Comparison of ENCODE assay signal across 8 cellular contexts in the genomic region with DNA sequence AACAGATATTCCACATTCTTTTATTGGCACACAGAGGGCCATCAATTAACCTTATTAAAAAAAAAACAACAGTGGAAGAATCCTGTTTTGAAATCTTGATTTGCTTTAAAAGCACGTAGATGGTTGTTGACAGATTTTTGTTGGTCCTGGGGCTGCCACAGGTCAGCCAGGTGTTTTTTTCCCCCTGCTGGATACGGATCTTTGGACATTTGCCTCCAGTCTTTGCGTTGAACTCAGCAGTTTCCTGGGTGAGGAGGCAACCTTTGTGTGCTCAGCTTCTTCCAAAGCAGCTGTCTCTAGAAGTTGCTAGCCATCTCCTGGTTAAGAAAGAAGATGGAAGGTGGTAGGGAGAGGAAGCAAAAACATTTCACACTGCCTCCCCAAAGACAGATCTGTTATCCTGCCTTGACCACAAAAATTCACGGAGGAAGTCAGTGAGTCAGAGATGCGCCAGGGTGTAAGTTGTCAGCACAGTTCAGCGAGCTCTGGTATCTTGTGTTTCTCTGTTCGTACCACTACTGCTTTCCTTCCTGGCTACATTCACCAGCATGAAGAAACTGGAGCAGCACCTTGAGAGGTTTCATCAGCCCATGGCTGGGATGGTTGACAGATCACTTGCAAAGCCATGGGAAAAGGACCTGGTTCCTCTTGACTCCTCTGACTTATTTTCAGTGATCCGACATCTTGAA.
A peak's percentile ranks its signal among the peaks of the same experiment; 100 is the strongest.
DNase-seq lines count a peak whose midpoint lies in the region; ATAC-seq, FAIRE-seq and TF ChIP-seq lines count a peak whose summit lies in the region.

No MANE protein-coding gene starts in this region.

- TF ChIP-seq CTCF in AG04450 (IDR thresholded peaks at IDR 0.05; ENCODE audit: low read depth, low read length): no peak

- DNase-seq in AG04450 (ENCODE audit: low read depth, low spot score): peak; percentile 83
- peak; percentile 84 for DNase-seq in HTR-8/SVneo (ENCODE audit: insufficient read length, low spot score)
- DNase-seq in activated CD4-positive, alpha-beta T cell treated with anti-CD3 and anti-CD28 coated beads, Interleukin-2, amount 50 U/mL, for 4 hours: peak; percentile 20 to 29
- DNase-seq in fibroblast of peridontal ligament (ENCODE audit: extremely low read depth): peak; percentile 47
- DNase-seq in NCI-H1417 (lab: John Stamatoyannopoulos, UW): no peak
- no peak for DNase-seq in NCI-H524 (lab: John Stamatoyannopoulos, UW)

- no peak overlapping the region for H3K27ac Mint-ChIP-seq in stimulated activated memory B cell treated with anti-CD40 and anti-IgM and Interleukin-4, amounts not matched to agents 10 μg/mL and 1 μg/mL and 100 μg/mL, for 72 hours

- no peaks in the 10 kb centered on the region for H3K4me1 Mint-ChIP-seq in stimulated activated memory B cell treated with anti-CD40 and anti-IgM and Interleukin-4, amounts not matched to agents 10 μg/mL and 1 μg/mL and 100 μg/mL, for 72 hours

- H3K4me3 ChIP-seq in AG04450 (ENCODE audit: low read depth, low read length): no peak overlapping the region

- peak; percentile 74 for ATAC-seq in GM19463 (IDR thresholded peaks at IDR 0.05; ENCODE audit: unreplicated experiment)
- ATAC-seq in stimulated activated memory B cell treated with anti-CD40 and anti-IgM and Interleukin-4, amounts not matched to agents 10 μg/mL and 1 μg/mL and 100 μg/mL, for 72 hours: peak; percentile 41

- no peak overlapping the region for H3K4me3 Mint-ChIP-seq in stimulated activated memory B cell treated with anti-CD40 and anti-IgM and Interleukin-4, amounts not matched to agents 10 μg/mL and 1 μg/mL and 100 μg/mL, for 72 hours

- no peaks in the 10 kb centered on the region for H3K36me3 Mint-ChIP-seq in stimulated activated memory B cell treated with anti-CD40 and anti-IgM and Interleukin-4, amounts not matched to agents 10 μg/mL and 1 μg/mL and 100 μg/mL, for 72 hours

- FAIRE-seq in HTR-8/SVneo (lab: Jason Lieb, UNC): peak; percentile 95

- CTCF ChIA-PET in AG04450 (lab: Charles Lee): no interaction called here

- H3K9me3 Mint-ChIP-seq in stimulated activated memory B cell treated with anti-CD40 and anti-IgM and Interleukin-4, amounts not matched to agents 10 μg/mL and 1 μg/mL and 100 μg/mL, for 72 hours: no peaks in the 10 kb centered on the region

- no peaks in the 10 kb centered on the region for H3K27me3 ChIP-seq in AG04450 (ENCODE audit: control insufficient read depth, insufficient read depth, low read length)

- no peaks in the 10 kb centered on the region for H3K9me3 ChIP-seq in AG04450 (ENCODE audit: control insufficient read depth, insufficient read depth, low read length)

- H3K27ac ChIP-seq in AG04450 (ENCODE audit: low read depth, low read length): peak overlapping the region; percentile 49

- H3K27me3 Mint-ChIP-seq in stimulated activated memory B cell treated with anti-CD40 and anti-IgM and Interleukin-4, amounts not matched to agents 10 μg/mL and 1 μg/mL and 100 μg/mL, for 72 hours: no peaks in the 10 kb centered on the region

- POLR2A ChIA-PET in AG04450 (lab: Yijun Ruan, JAX): no interaction called here

Comparison
In these comparisons a context has a peak if more than half of its experiments do, and no peak if none do; other contexts are left out.
1. DNase-seq: peak in AG04450 (single experiment), HTR-8/SVneo (single experiment), activated CD4-positive, alpha-beta T cell treated with anti-CD3 and anti-CD28 coated beads, Interleukin-2, amount 50 U/mL, for 4 hours (2 of 2) and fibroblast of peridontal ligament (single experiment); none in NCI-H1417 (0 of 3) and NCI-H524 (0 of 2).